ENCODE assay signal across 22 cellular contexts in the genomic region with DNA sequence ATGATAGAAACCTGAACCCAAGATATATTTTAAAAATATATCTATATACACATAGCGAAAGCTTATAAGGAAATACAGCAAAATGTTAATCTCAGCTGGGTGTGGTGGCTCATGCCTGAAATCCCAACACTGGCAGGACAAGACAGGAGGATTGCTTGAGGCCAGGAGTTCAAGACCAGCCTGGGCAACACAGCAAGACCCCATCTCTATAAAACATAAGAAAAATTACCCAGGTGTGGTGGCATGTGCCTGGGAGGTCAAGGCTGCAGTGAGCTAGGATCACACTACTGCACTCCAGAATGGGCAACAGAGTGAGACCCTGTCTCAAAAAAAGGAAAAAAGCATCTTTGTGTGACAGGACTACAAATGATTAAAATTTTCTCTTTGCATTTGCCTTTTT. TPM values are rescaled to one million over a fixed set of nuclear protein-coding genes. Genes with fewer than 3 reads are reported as not detected.
"Had no signal": no experiment of that assay in that cellular context is flagged by ENCODE, and none has a peak within 500 bp of the region (broad histone marks: within the 10 kb centered on the region; RNA-seq: fewer than 3 reads in every experiment).

No MANE protein-coding gene starts in this region.

- H3K4me3 Mint-ChIP-seq: IgD-negative memory B cell had no signal

- H3K4me2 ChIP-seq: SK-N-SH had no signal

- H3K9me3 Mint-ChIP-seq: IgD-negative memory B cell had no signal

- DNase-seq: KBM-7, MV-4-11, NCI-H1048, NCI-H1105, NCI-H1417, NCI-H1436 treated with DMSO at 0.1 percent for 48 hours, NCI-H1694, NCI-H187 treated with DMSO at 0.1 percent for 48 hours, NCI-H2029 treated with DMSO at 0.1 percent for 48 hours, NCI-H2171 treated with DMSO at 0.1 percent for 48 hours, NCI-H2227 treated with DMSO at 0.1 percent for 48 hours, NCI-H524, NCI-H526 treated with DMSO at 0.1 percent for 48 hours, NCI-H774, RPMI8226, SHP77, SK-N-SH had no signal

- H3K27ac Mint-ChIP-seq: IgD-negative memory B cell had no signal

- H3K27me3 Mint-ChIP-seq: IgD-negative memory B cell had no signal

- H3K9me3 ChIP-seq: SK-N-SH had no signal

RNA-seq across cellular contexts. Expression of gene MASP2, which starts 18.8 kb away (rescaled TPM):
- total RNA-seq: HT1080, LHCN-M2, NCI-H460, SK-MEL-5 had no signal
